In genomic region chr21:42923553-42924432, GRCh38 we compare ENCODE assay signal across 9 cellular contexts. TPM values are rescaled to one million over a fixed set of nuclear protein-coding genes. Genes with fewer than 3 reads are reported as not detected.
DNase-seq lines count a peak whose midpoint lies in the region; ATAC-seq, FAIRE-seq and TF ChIP-seq lines count a peak whose summit lies in the region.
"Had no signal": no experiment of that assay in that cellular context is flagged by ENCODE, and none has a peak within 500 bp of the region (broad histone marks: within the 10 kb centered on the region; RNA-seq: fewer than 3 reads in every experiment).

No MANE protein-coding gene starts in this region.

- no peaks in the 10 kb centered on the region for H3K36me3 Mint-ChIP-seq in Calu3 (ENCODE audit: insufficient read depth, unreplicated experiment)
- H3K36me3 Mint-ChIP-seq in brain, result no peaks in the 10 kb centered on the region

- FAIRE-seq in TTC549 (lab: Jason Lieb, UNC), result peak; percentile 80

- POLR2A ChIA-PET in HEK293 (lab: Yijun Ruan, JAX), result no interaction called here

- peak overlapping the region; percentile 65 for H3K4me2 ChIP-seq in skeletal muscle satellite cell (ENCODE audit: low read length)

- H3K9me3 Mint-ChIP-seq in Calu3 (ENCODE audit: low read depth, unreplicated experiment), result no peaks in the 10 kb centered on the region
- H3K9me3 Mint-ChIP-seq in brain, result no peaks in the 10 kb centered on the region

- no peaks in the 10 kb centered on the region; the same call in 1 of the 2 replicates for H3K4me1 ChIP-seq in HEK293 (ENCODE audit: control insufficient read depth, insufficient read depth, low read length)
- H3K4me1 ChIP-seq in iPS-15b (ENCODE audit: control insufficient read depth, insufficient read depth, low read length), result peaks cover 7% of the 10 kb centered on the region
- peaks cover 9% of the 10 kb centered on the region for H3K4me1 ChIP-seq in skeletal muscle satellite cell (ENCODE audit: control insufficient read depth, insufficient read depth, low read length)

- peak; percentile 37 for TF ChIP-seq CTCF in Calu3 (IDR thresholded peaks at IDR 0.05; ENCODE audit: unreplicated experiment)
- TF ChIP-seq CTCF in HEK293 (tag by site-specific recombination; IDR thresholded peaks at IDR 0.05), result peak; percentile 97
- peak; percentile 73 for TF ChIP-seq CTCF in brain (conservative IDR thresholded peaks at IDR 0.05)

- CTCF ChIA-PET in Calu3 (lab: Charles Lee) (no interaction called here), HEK293 (lab: Yijun Ruan, JAX) (interaction anchor here (0.7 to 1.3 kb wide), 5 partner anchors 9 to 39 kb away, joined by 3 to 5 read pairs (median 3); no protein-coding TSS in a partner anchor)

- peak overlapping the region; percentile 27 for H3K4me3 Mint-ChIP-seq in Calu3 (ENCODE audit: low read depth, unreplicated experiment)
- peak overlapping the region in 2 of 5 experiments; percentile 7 to 21 for H3K4me3 Mint-ChIP-seq in brain

- no peak overlapping the region for H3K4me3 ChIP-seq in HEK293 (ENCODE audit: low read depth, low read length)
- H3K4me3 ChIP-seq in iPS-15b (ENCODE audit: low read depth, low read length), result peak overlapping the region; percentile 30
- peak overlapping the region; percentile 38 for H3K4me3 ChIP-seq in skeletal muscle satellite cell (ENCODE audit: low read length)
- H3K4me3 ChIP-seq: skin epidermis had no signal

- DNase-seq in Calu3, result peak; percentile 73
- DNase-seq in NCI-H2107 (lab: John Stamatoyannopoulos, UW), result peak; percentile 97

- H3K36me3 ChIP-seq in HEK293 (ENCODE audit: control insufficient read depth in 2 of 2, insufficient read depth in 1 of 2, low read length in 2 of 2) (no peaks in the 10 kb centered on the region), iPS-15b (ENCODE audit: control insufficient read depth, insufficient read depth, low read length) (no peaks in the 10 kb centered on the region), skeletal muscle satellite cell (ENCODE audit: insufficient read depth, low read length) (no peaks in the 10 kb centered on the region)

- no peaks in the 10 kb centered on the region for H3K9me3 ChIP-seq in HEK293 (ENCODE audit: control insufficient read depth, insufficient read depth, low read depth, low read length)
- no peaks in the 10 kb centered on the region for H3K9me3 ChIP-seq in iPS-15b (ENCODE audit: control insufficient read depth, insufficient read depth, low read length)
- no peaks in the 10 kb centered on the region for H3K9me3 ChIP-seq in skeletal muscle satellite cell (replicated peaks; ENCODE audit: low read length)

- no TSS peak for BruUV-seq in Calu3 (replicated peaks; lab: Mats Ljungman, UMichigan)

- H3K27me3 Mint-ChIP-seq in Calu3 (ENCODE audit: unreplicated experiment), result no peaks in the 10 kb centered on the region
- peaks cover 2% of the 10 kb centered on the region for H3K27me3 Mint-ChIP-seq in brain

- H3K27ac Mint-ChIP-seq in Calu3 (ENCODE audit: unreplicated experiment) (peak overlapping the region; percentile 43), brain (peak overlapping the region; percentile 31 to 93 (median 84))

- intact Hi-C loops in Calu3 (cut with micrococcal nuclease; ENCODE audit: unreplicated experiment), result no loop called here

- no peaks in the 10 kb centered on the region for H3K27me3 ChIP-seq in iPS-15b (ENCODE audit: control insufficient read depth, insufficient read depth, low read length)
- H3K27me3 ChIP-seq in skeletal muscle satellite cell (ENCODE audit: control insufficient read depth, insufficient read depth, low read length), result no peaks in the 10 kb centered on the region

- H3K9ac ChIP-seq in iPS-15b (ENCODE audit: low read depth, low read length) (peak overlapping the region; percentile 37), skeletal muscle satellite cell (ENCODE audit: low read depth, low read length) (peak overlapping the region; percentile 44)

- H3K27ac ChIP-seq in HEK293 (ENCODE audit: extremely low read depth, low read depth, low read length), result peak overlapping the region; percentile 53

- peaks cover 15% of the 10 kb centered on the region for H3K4me1 Mint-ChIP-seq in Calu3 (ENCODE audit: low read depth, unreplicated experiment)
- H3K4me1 Mint-ChIP-seq in brain, result peaks cover 17% of the 10 kb centered on the region

- ATAC-seq in HG03565 (IDR thresholded peaks at IDR 0.05; ENCODE audit: unreplicated experiment), result no peak

TF ChIP-seq in HEK293, 187 proteins besides CTCF, POLR2A, EP300 and RAD21 (continues in another document):
- TF ChIP-seq TCF7L2 (IDR thresholded peaks at IDR 0.05; ENCODE audit: borderline replicate concordance, low read depth, low read length) (no peak), ZSCAN30 (tag by site-specific recombination; IDR thresholded peaks at IDR 0.05) (no peak; the same call in 1 of the 2 replicates), ZNF140 (tag by site-specific recombination; IDR thresholded peaks at IDR 0.05) (peak; percentile 54; the same call in 1 of the 2 replicates), ZNF548 (tag by site-specific recombination; IDR thresholded peaks at IDR 0.05) (no peak), HIC1 (tag by site-specific recombination; IDR thresholded peaks at IDR 0.05) (no peak), MEIS1 (CRISPR knock-in tag; IDR thresholded peaks at IDR 0.05; ENCODE audit: borderline replicate concordance) (no peak), ZXDB (tag by site-specific recombination; IDR thresholded peaks at IDR 0.05) (peak; percentile 92), ZNF350 (tag by site-specific recombination; IDR thresholded peaks at IDR 0.05) (no peak), ZNF645 (tag by site-specific recombination; IDR thresholded peaks at IDR 0.05) (no peak), SALL2 (tag by site-specific recombination; IDR thresholded peaks at IDR 0.05; ENCODE audit: borderline replicate concordance) (no peak), ZNF146 (tag by site-specific recombination; IDR thresholded peaks at IDR 0.05) (no peak), ZBTB48 (tag by site-specific recombination; IDR thresholded peaks at IDR 0.05) (no peak), ZNF37A (tag by site-specific recombination; IDR thresholded peaks at IDR 0.05) (no peak), ZNF623 (tag by site-specific recombination; IDR thresholded peaks at IDR 0.05) (no peak; the same call in 1 of the 2 replicates)
- TF ChIP-seq, protein P1, sequence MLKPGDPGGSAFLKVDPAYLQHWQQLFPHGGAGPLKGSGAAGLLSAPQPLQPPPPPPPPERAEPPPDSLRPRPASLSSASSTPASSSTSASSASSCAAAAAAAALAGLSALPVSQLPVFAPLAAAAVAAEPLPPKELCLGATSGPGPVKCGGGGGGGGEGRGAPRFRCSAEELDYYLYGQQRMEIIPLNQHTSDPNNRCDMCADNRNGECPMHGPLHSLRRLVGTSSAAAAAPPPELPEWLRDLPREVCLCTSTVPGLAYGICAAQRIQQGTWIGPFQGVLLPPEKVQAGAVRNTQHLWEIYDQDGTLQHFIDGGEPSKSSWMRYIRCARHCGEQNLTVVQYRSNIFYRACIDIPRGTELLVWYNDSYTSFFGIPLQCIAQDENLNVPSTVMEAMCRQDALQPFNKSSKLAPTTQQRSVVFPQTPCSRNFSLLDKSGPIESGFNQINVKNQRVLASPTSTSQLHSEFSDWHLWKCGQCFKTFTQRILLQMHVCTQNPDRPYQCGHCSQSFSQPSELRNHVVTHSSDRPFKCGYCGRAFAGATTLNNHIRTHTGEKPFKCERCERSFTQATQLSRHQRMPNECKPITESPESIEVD (tag by site-specific recombination; IDR thresholded peaks at IDR 0.05), result no peak

RNA-seq across cellular contexts. Expression of gene ERVH48-1, which starts 1.6 kb away (rescaled TPM):
- total RNA-seq in Calu3 (2022), result not detected in 2 replicates
- not detected for polyA plus RNA-seq in brain (ENCODE audit: insufficient read depth, low read depth, low replicate concordance)
- total RNA-seq in skeletal muscle satellite cell (2012; rRNA removed), result under 0.01 TPM in 1 of 2 replicates, not detected in the other

RNA-seq across cellular contexts. Expression of gene NDUFV3, which starts 30.7 kb away (rescaled TPM):
- 29.8 and 31.1 TPM in 2 replicates for total RNA-seq in Calu3 (2022)
- 27.8 TPM for polyA plus RNA-seq in brain (ENCODE audit: insufficient read depth, low read depth, low replicate concordance)
- total RNA-seq in skeletal muscle satellite cell (2012; rRNA removed), result 57.7 and 61.6 TPM in 2 replicates

RNA-seq across cellular contexts. Expression of gene WDR4, which starts 44.5 kb away (rescaled TPM):
- total RNA-seq in Calu3 (2022), result 29.9 and 32.0 TPM in 2 replicates
- 9.9 TPM for polyA plus RNA-seq in brain (ENCODE audit: insufficient read depth, low read depth, low replicate concordance)
- total RNA-seq in skeletal muscle satellite cell (2012; rRNA removed), result 15.7 and 18.8 TPM in 2 replicates

RNA-seq across cellular contexts. Expression of gene PKNOX1, which starts 50.6 kb away (rescaled TPM):
- total RNA-seq in Calu3 (2022), result 8.0 and 10.1 TPM in 2 replicates
- 17.8 TPM for polyA plus RNA-seq in brain (ENCODE audit: insufficient read depth, low read depth, low replicate concordance)
- total RNA-seq in skeletal muscle satellite cell (2012; rRNA removed), result 18.8 and 21.3 TPM in 2 replicates

Comparison
In these comparisons a context has a peak if more than half of its experiments do, and no peak if none do; other contexts are left out.
1. CTCF ChIP-seq: peak in every context shown above with its lines; median percentile 97 in HEK293; 73 in brain; 37 in Calu3.